ENCODE assay signal across 8 cellular contexts in genomic region chr21:45403825-45404725, GRCh38. TPM values are rescaled to one million over a fixed set of nuclear protein-coding genes. Genes with fewer than 3 reads are reported as not detected.
A peak's percentile ranks its signal among the peaks of the same experiment; 100 is the strongest.
DNase-seq lines count a peak whose midpoint lies in the region; ATAC-seq and TF ChIP-seq lines count a peak whose summit lies in the region.

No MANE protein-coding gene starts in this region.

- peaks cover 62% of the 10 kb centered on the region for H3K27me3 Mint-ChIP-seq in activated CD8-positive, alpha-beta T cell treated with anti-CD3 and anti-CD28 coated beads for 36 hours

- POLR2A ChIA-PET in activated CD8-positive, alpha-beta T cell treated with anti-CD3 and anti-CD28 coated beads for 36 hours (lab: Charles Lee): no interaction called here

- H3K4me3 Mint-ChIP-seq in activated CD8-positive, alpha-beta T cell treated with anti-CD3 and anti-CD28 coated beads for 36 hours: peak overlapping the region; percentile 63

- H3K9me3 ChIP-seq in right atrium auricular region: peaks cover 0 to 8% of the 10 kb centered on the region in 2 donors
- H3K9me3 ChIP-seq in gastrocnemius medialis: peaks cover 0 to 6% (median 0%) of the 10 kb centered on the region in 3 donors

- H3K27ac ChIP-seq in right atrium auricular region (peak overlapping the region; percentile 70 to 74), gastrocnemius medialis (peak overlapping the region; percentile 52 to 66 (median 57))

- TF ChIP-seq CTCF in activated CD8-positive, alpha-beta T cell treated with anti-CD3 and anti-CD28 coated beads for 36 hours (IDR thresholded peaks at IDR 0.05): no peak
- TF ChIP-seq CTCF in right atrium auricular region (IDR thresholded peaks at IDR 0.05) (no peak), gastrocnemius medialis (IDR thresholded peaks at IDR 0.05 in 4 of 5, conservative IDR thresholded peaks at IDR 0.05 in 1 of 5) (no peak)

- H3K4me1 ChIP-seq in right atrium auricular region (peaks cover 0 to 45% of the 10 kb centered on the region in 2 donors), gastrocnemius medialis (peaks cover 0 to 17% of the 10 kb centered on the region in 2 donors)

- no peaks in the 10 kb centered on the region; the same call in 1 of the 2 replicates for H3K36me3 ChIP-seq in H7 (replicated peaks; ENCODE audit: control insufficient read depth, insufficient read depth, low read length)
- no peaks in the 10 kb centered on the region for H3K36me3 ChIP-seq in right atrium auricular region
- H3K36me3 ChIP-seq in gastrocnemius medialis: no peaks in the 10 kb centered on the region

- H3K4me1 Mint-ChIP-seq in activated CD8-positive, alpha-beta T cell treated with anti-CD3 and anti-CD28 coated beads for 36 hours (ENCODE audit: low read depth): peaks cover 11% of the 10 kb centered on the region

- TF ChIP-seq POLR2A in gastrocnemius medialis (IDR thresholded peaks at IDR 0.05): no peak

- CTCF ChIA-PET in activated CD8-positive, alpha-beta T cell treated with anti-CD3 and anti-CD28 coated beads for 36 hours (lab: Charles Lee): no interaction called here

- no peaks in the 10 kb centered on the region for H3K36me3 Mint-ChIP-seq in activated CD8-positive, alpha-beta T cell treated with anti-CD3 and anti-CD28 coated beads for 36 hours (ENCODE audit: low read depth)

- H3K9me3 Mint-ChIP-seq in activated CD8-positive, alpha-beta T cell treated with anti-CD3 and anti-CD28 coated beads for 36 hours: peaks cover 7% of the 10 kb centered on the region

- DNase-seq in H7 (peak; percentile 94), right atrium auricular region (ENCODE audit: low spot score) (peak; percentile 81), gastrocnemius medialis (peak in 1 of 2 donors; percentile 30), NCI-H2196 (lab: John Stamatoyannopoulos, UW; ENCODE audit: unreplicated experiment) (no peak), head of caudate nucleus (no peak)
- no peak for DNase-seq in activated CD8-positive, alpha-beta T cell treated with anti-CD3 and anti-CD28 coated beads for 36 hours
- no peak for DNase-seq in activated CD4-positive, CD25-positive, alpha-beta regulatory T cell (lab: John Stamatoyannopoulos, UW)

- ATAC-seq in activated CD8-positive, alpha-beta T cell treated with anti-CD3 and anti-CD28 coated beads for 36 hours: peak; percentile 12
- peak in 1 of 2 donors; percentile 45 for ATAC-seq in gastrocnemius medialis
- no peak for ATAC-seq in GM21515 (IDR thresholded peaks at IDR 0.05; ENCODE audit: unreplicated experiment)

- in situ Hi-C loops in gastrocnemius medialis (cut with MboI; ENCODE audit: low sequenced_read_pairs in 4 of 4): no loop called here

- H3K27me3 ChIP-seq in H7 (ENCODE audit: control insufficient read depth, insufficient read depth, low read length) (peaks cover 1% of the 10 kb centered on the region), right atrium auricular region (no peaks in the 10 kb centered on the region), gastrocnemius medialis (peaks cover 25 to 34% (median 29%) of the 10 kb centered on the region in 3 donors)

- no peak overlapping the region for H3K27ac Mint-ChIP-seq in activated CD8-positive, alpha-beta T cell treated with anti-CD3 and anti-CD28 coated beads for 36 hours

- intact Hi-C loops in activated CD8-positive, alpha-beta T cell treated with anti-CD3 and anti-CD28 coated beads for 36 hours (cut with micrococcal nuclease): no loop called here
- intact Hi-C loops in gastrocnemius medialis (cut with DNase I; ENCODE audit: low total_unique reads): loop anchor here (2.0 kb wide), 1 partner anchor 39 kb away; no protein-coding TSS in a partner anchor
- intact Hi-C loops in head of caudate nucleus (cut with DNase I): no loop called here

- H3K4me3 ChIP-seq in H7 (ENCODE audit: insufficient read depth, low read depth, low read length) (peak overlapping the region; percentile 65), right atrium auricular region (peak overlapping the region; percentile 40 to 77), gastrocnemius medialis (peak overlapping the region; percentile 45 to 57 (median 50))

RNA-seq across cellular contexts. Expression of gene COL18A1, which starts 0.9 kb away (rescaled TPM):
- 327 and 328 TPM in 2 replicates for total RNA-seq in H7 (2014; rRNA removed; shearing (Covaris generic))
- 1 to 10 TPM; 9.4 to 9.7 TPM for total RNA-seq in activated CD8-positive, alpha-beta T cell treated with anti-CD3 and anti-CD28 coated beads for 36 hours
- total RNA-seq in right atrium auricular region (100 to 1,000 TPM; 117 to 134 TPM), gastrocnemius medialis (10 to 100 TPM; 16.4 to 42.2 (median 20.7) TPM)

Comparison
In these comparisons a context has a peak if more than half of its experiments do, and no peak if none do; other contexts are left out.
1. DNase-seq: peak in H7 (single experiment) and right atrium auricular region (single experiment); none in activated CD8-positive, alpha-beta T cell treated with anti-CD3 and anti-CD28 coated beads for 36 hours (single experiment), NCI-H2196 (single experiment), activated CD4-positive, CD25-positive, alpha-beta regulatory T cell (0 of 4) and head of caudate nucleus (0 of 42).
2. Peak in every context shown above with its lines, with median percentiles within 50 percentile points of each other: H3K4me3 ChIP-seq.